In genomic region chr5:10355071-10355889, GRCh38 we compare ENCODE assay signal across 8 cellular contexts. TPM values are rescaled to one million over a fixed set of nuclear protein-coding genes. Genes with fewer than 3 reads are reported as not detected.
A peak's percentile ranks its signal among the peaks of the same experiment; 100 is the strongest.
DNase-seq lines count a peak whose midpoint lies in the region; ATAC-seq lines count a peak whose summit lies in the region.

No MANE protein-coding gene starts in this region.

- H3K9me3 Mint-ChIP-seq in CD4-positive, alpha-beta memory T cell = no peaks in the 10 kb centered on the region

- ATAC-seq in GM21717 (IDR thresholded peaks at IDR 0.05; ENCODE audit: unreplicated experiment) = peak; percentile 14
- no peak for ATAC-seq in HG03097 (IDR thresholded peaks at IDR 0.05; ENCODE audit: low FRiP score, unreplicated experiment)
- no peak for ATAC-seq in HG03196 (IDR thresholded peaks at IDR 0.05; ENCODE audit: unreplicated experiment)

- POLR2A ChIA-PET in CD4-positive, alpha-beta memory T cell (lab: Charles Lee; ENCODE audit: partially characterized antibody) = interaction anchor here (1.0 to 4.0 kb wide), 4 partner anchors 12 to 105 kb away, joined by 4 to 45 read pairs (median 10); partner anchors contain the start of genes ATPSCKMT and CCT5

- peaks cover 34 to 69% (median 46%) of the 10 kb centered on the region in 4 donors for H3K4me1 Mint-ChIP-seq in CD4-positive, alpha-beta memory T cell

- H3K4me3 Mint-ChIP-seq in CD4-positive, alpha-beta memory T cell = peak overlapping the region; percentile 93 to 100 (median 99)

- peak overlapping the region; percentile 67 to 85 for H3K4me3 ChIP-seq in CD4-positive, alpha-beta memory T cell (ENCODE audit: low read length in 2 of 2)
- H3K4me3 ChIP-seq in muscle layer of duodenum (ENCODE audit: low read depth in 1 of 2, low read length in 2 of 2) = peak overlapping the region; percentile 83 to 85

- peak overlapping the region; percentile 95 to 100 (median 99) for H3K27ac Mint-ChIP-seq in CD4-positive, alpha-beta memory T cell

- H3K27ac ChIP-seq in CD4-positive, alpha-beta memory T cell (ENCODE audit: low read depth, low read length) = peak overlapping the region; percentile 83
- H3K27ac ChIP-seq in muscle layer of duodenum (ENCODE audit: low read length) = peak overlapping the region; percentile 90

- peak in 4 of 5 donors; percentile 34 to 43 (median 37) for DNase-seq in CD4-positive, alpha-beta memory T cell
- peak; percentile 82 for DNase-seq in NOMO-1 treated with DMSO at 0.1 percent for 48 hours (lab: John Stamatoyannopoulos, UW; ENCODE audit: unreplicated experiment)
- peak; percentile 31 for DNase-seq in cerebellar cortex (ENCODE audit: low spot score)
- no peak for DNase-seq in C1 segment of cervical spinal cord (lab: John Stamatoyannopoulos, UW)

- H3K9me3 ChIP-seq in CD4-positive, alpha-beta memory T cell (ENCODE audit: control insufficient read depth in 1 of 2, low read length in 2 of 2) = no peaks in the 10 kb centered on the region
- H3K9me3 ChIP-seq in muscle layer of duodenum (ENCODE audit: control insufficient read depth in 1 of 2, low read length in 2 of 2) = no peaks in the 10 kb centered on the region

- peaks cover 0 to 17% of the 10 kb centered on the region in 2 donors for H3K36me3 Mint-ChIP-seq in CD4-positive, alpha-beta memory T cell

- peaks cover 59% of the 10 kb centered on the region for H3K4me1 ChIP-seq in CD4-positive, alpha-beta memory T cell (ENCODE audit: insufficient read depth, low read length)
- H3K4me1 ChIP-seq in muscle layer of duodenum (ENCODE audit: control insufficient read depth in 1 of 2, insufficient read depth in 2 of 2, low read length in 2 of 2) = peaks cover 0 to 20% of the 10 kb centered on the region in 2 donors

- CTCF ChIA-PET in CD4-positive, alpha-beta memory T cell (lab: Charles Lee; ENCODE audit: partially characterized antibody) = no interaction called here

- H3K36me3 ChIP-seq in CD4-positive, alpha-beta memory T cell (ENCODE audit: insufficient read depth, low read length) = no peaks in the 10 kb centered on the region
- no peaks in the 10 kb centered on the region for H3K36me3 ChIP-seq in muscle layer of duodenum (ENCODE audit: control insufficient read depth in 1 of 2, insufficient read depth in 2 of 2, low read length in 2 of 2)

- H3K27me3 ChIP-seq in CD4-positive, alpha-beta memory T cell (ENCODE audit: insufficient read depth, low read length) = no peaks in the 10 kb centered on the region
- no peaks in the 10 kb centered on the region for H3K27me3 ChIP-seq in muscle layer of duodenum (ENCODE audit: low read depth, low read length)

- intact Hi-C loops in CD4-positive, alpha-beta memory T cell (cut with micrococcal nuclease) = loop anchor here (2.0 to 5.0 kb wide), 2 partner anchors 210 to 272 kb away; partner anchors contain the start of gene ANKRD33B

- H3K27me3 Mint-ChIP-seq in CD4-positive, alpha-beta memory T cell = no peaks in the 10 kb centered on the region

RNA-seq across cellular contexts. Expression of gene MARCHF6, which starts 1.8 kb away (rescaled TPM):
- 100 to 1,000 TPM; 195 to 203 TPM for total RNA-seq in CD4-positive, alpha-beta memory T cell
- 10 to 100 TPM; 25.4 to 58.1 TPM for polyA plus RNA-seq in CD4-positive, alpha-beta memory T cell

RNA-seq across cellular contexts. Expression of gene CMBL, which starts 47.6 kb away (rescaled TPM):
- 1 to 10 TPM; 1.5 to 1.9 TPM for total RNA-seq in CD4-positive, alpha-beta memory T cell
- under 1 TPM in 1 of 2 donors, not detected in 1; 0.33 TPM for polyA plus RNA-seq in CD4-positive, alpha-beta memory T cell

Comparison
In these comparisons a context has a peak if more than half of its experiments do, and no peak if none do; other contexts are left out.
1. DNase-seq: peak in CD4-positive, alpha-beta memory T cell (4 of 5), NOMO-1 treated with DMSO at 0.1 percent for 48 hours (single experiment) and cerebellar cortex (single experiment); none in C1 segment of cervical spinal cord (0 of 14).